ENCODE assay signal across 8 cellular contexts in genomic region chr2:134287323-134287722, GRCh38. TPM values are rescaled to one million over a fixed set of nuclear protein-coding genes. Genes with fewer than 3 reads are reported as not detected.
DNase-seq lines count a peak whose midpoint lies in the region; ATAC-seq and TF ChIP-seq lines count a peak whose summit lies in the region.
"Had no signal": no experiment of that assay in that cellular context is flagged by ENCODE, and none has a peak within 500 bp of the region (broad histone marks: within the 10 kb centered on the region; RNA-seq: fewer than 3 reads in every experiment).

No MANE protein-coding gene starts in this region.

- H3K4me1 ChIP-seq in neural progenitor cell: no peaks in the 10 kb centered on the region
- H3K4me1 ChIP-seq in right lobe of liver: no peaks in the 10 kb centered on the region
- H3K4me1 ChIP-seq: parathyroid adenoma had no signal

- WGBS in right lobe of liver (ENCODE audit: insufficient coverage, low coverage, low lambda C conversion rate, missing lambda C conversion rate): 91% methylated on average over 2 of the region's 2 CpGs

- H3K27ac ChIP-seq in neural progenitor cell (no peak overlapping the region), right lobe of liver (no peak overlapping the region)
- H3K27ac ChIP-seq: parathyroid adenoma had no signal

- intact Hi-C loops in right lobe of liver (cut with DNase I): no loop called here

- no peak overlapping the region for H2AFZ ChIP-seq in neural progenitor cell (replicated peaks)
- H2AFZ ChIP-seq: parathyroid adenoma had no signal

- no peaks in the 10 kb centered on the region for H3F3A ChIP-seq in neural progenitor cell (ENCODE audit: low read depth)

- H3K79me2 ChIP-seq in neural progenitor cell (ENCODE audit: low read depth): no peaks in the 10 kb centered on the region

- H3K4me3 Mint-ChIP-seq in activated naive CD8-positive, alpha-beta T cell treated with anti-CD3 and anti-CD28 coated beads, Interleukin-2, amount 50 U/mL, for 24 hours: peak overlapping the region; percentile 25
- H3K4me3 Mint-ChIP-seq in neural progenitor cell: no peak overlapping the region

- ATAC-seq in GM18861 (IDR thresholded peaks at IDR 0.05; ENCODE audit: unreplicated experiment) (peak; percentile 33), GM21526 (IDR thresholded peaks at IDR 0.05; ENCODE audit: low FRiP score, unreplicated experiment) (peak; percentile 49), HG03354 (IDR thresholded peaks at IDR 0.05; ENCODE audit: poor library complexity, severe bottlenecking, unreplicated experiment) (peak; percentile 57), right lobe of liver (no peak)
- ATAC-seq in activated naive CD8-positive, alpha-beta T cell treated with anti-CD3 and anti-CD28 coated beads, Interleukin-2, amount 50 U/mL, for 24 hours: no peak

- H3K4me3 ChIP-seq in neural progenitor cell (no peak overlapping the region), right lobe of liver (no peak overlapping the region)

- H3K27me3 ChIP-seq in neural progenitor cell (no peaks in the 10 kb centered on the region), right lobe of liver (no peaks in the 10 kb centered on the region)

- TF ChIP-seq POLR2A in right lobe of liver (IDR thresholded peaks at IDR 0.05): no peak

- no peaks in the 10 kb centered on the region for H4K20me1 ChIP-seq in neural progenitor cell (ENCODE audit: low read depth)

- no peaks in the 10 kb centered on the region for H3K9me3 Mint-ChIP-seq in activated naive CD8-positive, alpha-beta T cell treated with anti-CD3 and anti-CD28 coated beads, Interleukin-2, amount 50 U/mL, for 24 hours
- no peaks in the 10 kb centered on the region for H3K9me3 Mint-ChIP-seq in neural progenitor cell

- peaks cover 35% of the 10 kb centered on the region for H3K4me1 Mint-ChIP-seq in activated naive CD8-positive, alpha-beta T cell treated with anti-CD3 and anti-CD28 coated beads, Interleukin-2, amount 50 U/mL, for 24 hours
- peaks cover 10% of the 10 kb centered on the region for H3K4me1 Mint-ChIP-seq in neural progenitor cell

- H3K9me3 ChIP-seq in neural progenitor cell (ENCODE audit: low read depth) (no peaks in the 10 kb centered on the region), right lobe of liver (no peaks in the 10 kb centered on the region)

- no peak overlapping the region for H3K4me2 ChIP-seq in neural progenitor cell

- H3K36me3 ChIP-seq in neural progenitor cell: no peaks in the 10 kb centered on the region
- no peaks in the 10 kb centered on the region for H3K36me3 ChIP-seq in right lobe of liver

- no peaks in the 10 kb centered on the region for H3K27me3 Mint-ChIP-seq in activated naive CD8-positive, alpha-beta T cell treated with anti-CD3 and anti-CD28 coated beads, Interleukin-2, amount 50 U/mL, for 24 hours
- no peaks in the 10 kb centered on the region for H3K27me3 Mint-ChIP-seq in neural progenitor cell (ENCODE audit: insufficient read depth, low read depth)

- no peak for DNase-seq in activated naive CD8-positive, alpha-beta T cell treated with anti-CD3 and anti-CD28 coated beads, Interleukin-2, amount 50 U/mL, for 24 hours
- DNase-seq in stimulated activated naive CD4-positive, alpha-beta T cell treated with Interleukin-2 at 50 U/mL for 16 hours (lab: John Stamatoyannopoulos, UW): no peak
- no peak for DNase-seq in neural progenitor cell (ENCODE audit: low spot score)
- no peak for DNase-seq in right lobe of liver

- peak overlapping the region; percentile 64 for H3K27ac Mint-ChIP-seq in activated naive CD8-positive, alpha-beta T cell treated with anti-CD3 and anti-CD28 coated beads, Interleukin-2, amount 50 U/mL, for 24 hours
- H3K27ac Mint-ChIP-seq in neural progenitor cell: no peak overlapping the region

- peaks cover 6% of the 10 kb centered on the region for H3K36me3 Mint-ChIP-seq in activated naive CD8-positive, alpha-beta T cell treated with anti-CD3 and anti-CD28 coated beads, Interleukin-2, amount 50 U/mL, for 24 hours (ENCODE audit: low read depth)
- peaks cover 1% of the 10 kb centered on the region for H3K36me3 Mint-ChIP-seq in neural progenitor cell

- no peak overlapping the region for H3K9ac ChIP-seq in neural progenitor cell
- H3K9ac ChIP-seq: parathyroid adenoma had no signal

- TF ChIP-seq CTCF in neural progenitor cell (IDR thresholded peaks at IDR 0.05) (no peak), right lobe of liver (IDR thresholded peaks at IDR 0.05) (no peak)

RNA-seq across cellular contexts. Expression of gene MGAT5, which starts 33.5 kb away (rescaled TPM):
- 21.2 and 28.8 TPM in 2 replicates for total RNA-seq in neural progenitor cell (ENCODE audit: low replicate concordance)
- total RNA-seq in right lobe of liver: 10 to 100 TPM in 3 of 6 experiments, 1 to 10 TPM in 3; 4.5 to 16.0 (median 10.0) TPM

Comparison
In these comparisons a context has a peak if more than half of its experiments do, and no peak if none do; other contexts are left out.
1. ATAC-seq: peak in GM18861 (single experiment), GM21526 (single experiment) and HG03354 (single experiment); none in activated naive CD8-positive, alpha-beta T cell treated with anti-CD3 and anti-CD28 coated beads, Interleukin-2, amount 50 U/mL, for 24 hours (single experiment) and right lobe of liver (0 of 4).